ENCODE assay signal across 8 cellular contexts in genomic region chr20:59032023-59032712, GRCh38. TPM values are rescaled to one million over a fixed set of nuclear protein-coding genes. Genes with fewer than 3 reads are reported as not detected.
DNase-seq lines count a peak whose midpoint lies in the region; ATAC-seq and TF ChIP-seq lines count a peak whose summit lies in the region.

TSS of gene ATP5F1E (minus strand) at chr20:59032335. CDS start at chr20:59032251, 84 bp downstream.

- intact Hi-C loops in adrenal gland (cut with DNase I), result loop anchor here in 1 of 2 donors (10.0 kb wide), 1 partner anchor 47 kb away; the partner anchor contains the start of gene NELFCD
- intact Hi-C loops in heart left ventricle (cut with DNase I), result loop anchor here in 7 of 10 donors (2.0 to 10.0 kb wide), 7 partner anchors 47 to 380 kb away; partner anchors contain the start of genes NELFCD (in 5 of the 7) and STX16 (in 1 of the 7)
- intact Hi-C loops in posterior vena cava (cut with DNase I), result no loop called here

- H3K4me1 ChIP-seq in adrenal gland (replicated peaks in 1 of 2) (peaks cover 22 to 47% of the 10 kb centered on the region in 2 donors), heart left ventricle (peaks cover 0 to 52% (median 48%) of the 10 kb centered on the region in 12 donors), upper lobe of left lung (peaks cover 37 to 51% (median 40%) of the 10 kb centered on the region in 4 donors)

- peak in 1 of 4 donors; percentile 53 for TF ChIP-seq EP300 in upper lobe of left lung (IDR thresholded peaks at IDR 0.05)

- WGBS in adrenal gland, 4 donors, result 0% methylated on average over 4 to 86 of the region's 86 CpGs
- WGBS in heart left ventricle, 4 donors, result 0 to 3% (median 0%) methylated on average over 16 to 86 of the region's 86 CpGs
- 0% methylated on average over 1 to 14 of the region's 86 CpGs for WGBS in upper lobe of left lung, 2 donors

- H3K4me3 ChIP-seq in adrenal gland, result peak within 1 kb of the TSS in 3 of 4 donors; percentile 34 to 83 (median 60)
- H3K4me3 ChIP-seq in heart left ventricle, result peak within 1 kb of the TSS; percentile 59 to 94 (median 83)
- H3K4me3 ChIP-seq in upper lobe of left lung, result peak within 1 kb of the TSS; percentile 62 to 85 (median 73)

- peak; percentile 71 to 74 for TF ChIP-seq POLR2A in adrenal gland (IDR thresholded peaks at IDR 0.05)
- TF ChIP-seq POLR2A in heart left ventricle (IDR thresholded peaks at IDR 0.05), result peak; percentile 86 to 97
- TF ChIP-seq POLR2A in upper lobe of left lung (IDR thresholded peaks at IDR 0.05), result peak; percentile 54 to 97 (median 87)

- H3K9me3 ChIP-seq in adrenal gland (replicated peaks in 1 of 3) (no peaks in the 10 kb centered on the region), heart left ventricle (no peaks in the 10 kb centered on the region), upper lobe of left lung (no peaks in the 10 kb centered on the region)

- ATAC-seq in HG02852 (IDR thresholded peaks at IDR 0.05; ENCODE audit: unreplicated experiment) (peak; percentile 95), heart left ventricle (peak; percentile 99 to 100 (median 100)), upper lobe of left lung (ENCODE audit: low FRiP score in 2 of 2) (peak; percentile 100)

- in situ Hi-C loops in GM13976 (cut with MboI; ENCODE audit: low sequenced_read_pairs, unreplicated experiment), result no loop called here

- DNase-seq in GM13976 (ENCODE audit: low spot score) (peak; percentile 98), NCI-H146 treated with DMSO at 0.1 percent for 48 hours (lab: John Stamatoyannopoulos, UW; ENCODE audit: unreplicated experiment) (peak; percentile 95), T-helper 1 cell (peak; percentile 94 to 99 (median 96)), adrenal gland (peak; percentile 94 to 98 (median 96)), heart left ventricle (peak; percentile 97 to 98 (median 98)), posterior vena cava (ENCODE audit: low spot score) (peak; percentile 98), upper lobe of left lung (peak; percentile 98 to 99)

- H3K27me3 ChIP-seq in adrenal gland (no peaks in the 10 kb centered on the region), heart left ventricle (no peaks in the 10 kb centered on the region), upper lobe of left lung (no peaks in the 10 kb centered on the region)

- peak within 1 kb of the TSS; percentile 43 to 96 (median 85) for H3K27ac ChIP-seq in adrenal gland
- H3K27ac ChIP-seq in heart left ventricle, result peak within 1 kb of the TSS; percentile 83 to 98 (median 92)
- H3K27ac ChIP-seq in upper lobe of left lung, result peak within 1 kb of the TSS; percentile 89 to 96 (median 94)

- TF ChIP-seq CTCF in GM13976 (IDR thresholded peaks at IDR 0.05; ENCODE audit: borderline replicate concordance, control extremely low read depth, extremely low read depth, insufficient read depth, missing control alignments) (no peak), adrenal gland (IDR thresholded peaks at IDR 0.05) (no peak), heart left ventricle (IDR thresholded peaks at IDR 0.05) (peak in 1 of 12 donors; percentile 3), upper lobe of left lung (IDR thresholded peaks at IDR 0.05) (peak in 1 of 6 experiments; percentile 15)

- H3K36me3 ChIP-seq in adrenal gland (replicated peaks in 1 of 2) (peaks cover 0 to 59% of the 10 kb centered on the region in 2 donors), heart left ventricle (peaks cover 0 to 76% (median 69%) of the 10 kb centered on the region in 9 donors), upper lobe of left lung (peaks cover 13 to 66% (median 34%) of the 10 kb centered on the region in 4 donors)

RNA-seq across cellular contexts. Expression of gene ATP5F1E, which starts in this region (rescaled TPM):
- total RNA-seq in adrenal gland, result 10 to 100 TPM; 13.3 to 90.4 (median 47.4) TPM
- 100 to 1,000 TPM in 1 of 3 donors, 10 to 100 TPM in 2; 42.5 to 131 (median 50.0) TPM for polyA plus RNA-seq in adrenal gland
- 100 to 1,000 TPM in 7 of 9 donors, 10 to 100 TPM in 2; 38.5 to 153 (median 116) TPM for total RNA-seq in heart left ventricle
- polyA plus RNA-seq in heart left ventricle, result 100 to 1,000 TPM in 1 of 2 donors, 10 to 100 TPM in 1; 66.4 to 130 TPM
- 10 to 100 TPM; 58.3 to 74.7 TPM for total RNA-seq in posterior vena cava
- total RNA-seq in upper lobe of left lung, result 10 to 100 TPM; 18.9 to 75.0 (median 32.3) TPM

Comparison
In these comparisons a context has a peak if more than half of its experiments do, and no peak if none do; other contexts are left out.
1. Peak in every context shown above with its lines: DNase-seq, ATAC-seq, H3K4me3 ChIP-seq and H3K27ac ChIP-seq.
2. intact Hi-C loops: an anchor here in heart left ventricle (2.0 to 10.0 kb wide); none called in posterior vena cava.